1 cellular context compared by ENCODE assay signal in genomic region chr2:216603010-216603883, GRCh38.
TF ChIP-seq lines count a peak whose summit lies in the region.

No MANE protein-coding gene starts in this region.

TF ChIP-seq in GM23338, 12 proteins besides CTCF, POLR2A, EP300 and RAD21 (continued from another document):
- TF ChIP-seq ZNF462 (CRISPR knock-in tag; IDR thresholded peaks at IDR 0.05), result 0 out of 2 replicates have a peak, but pooled peaks have one; percentile 12
TF ChIP-seq in GM23338: peak in this region for 1.
